8 cellular contexts compared by ENCODE assay signal in the genomic region with DNA sequence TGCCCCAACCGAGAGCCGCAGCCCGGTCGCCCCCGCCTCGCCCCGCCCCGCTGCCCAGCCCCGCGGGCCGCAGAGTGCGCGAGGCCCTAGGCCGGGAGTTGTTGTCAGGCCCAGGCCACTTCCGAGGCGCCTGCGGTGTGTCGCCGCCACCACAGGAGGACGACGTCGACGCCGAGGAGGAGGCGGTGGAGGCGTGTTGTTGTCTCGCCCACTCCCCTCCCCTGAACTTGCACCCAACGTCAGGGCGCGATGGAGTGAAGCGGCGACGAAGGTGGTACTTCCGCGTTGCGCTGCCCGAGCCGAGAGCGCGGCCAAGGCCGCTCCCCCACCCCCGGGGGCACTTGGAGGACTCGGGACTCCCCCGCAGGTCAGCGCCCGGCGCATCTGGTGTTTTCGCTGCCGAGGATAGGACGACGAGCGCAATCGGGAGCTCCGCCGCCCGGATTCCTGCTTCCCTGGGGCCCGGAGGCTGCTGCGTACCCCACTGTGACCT. TPM values are rescaled to one million over a fixed set of nuclear protein-coding genes. Genes with fewer than 3 reads are reported as not detected.
A peak's percentile ranks its signal among the peaks of the same experiment; 100 is the strongest.
DNase-seq lines count a peak whose midpoint lies in the region; ATAC-seq and TF ChIP-seq lines count a peak whose summit lies in the region.

A gene (plus strand): TSS at position 277 of the 493 bp plus-strand sequence. CDS start 386 bp downstream, outside the sequence.

- H3K27ac Mint-ChIP-seq in activated CD4-positive, alpha-beta T cell treated with anti-CD3 and anti-CD28 coated beads for 36 hours: peak within 1 kb of the TSS; percentile 98

- CTCF ChIA-PET in AG04449 (lab: Yijun Ruan, JAX): interaction anchor here (1.0 to 4.2 kb wide), 2 partner anchors 100 to 102 kb away, joined by 4 to 21 read pairs; no protein-coding TSS in a partner anchor
- CTCF ChIA-PET in activated CD4-positive, alpha-beta T cell treated with anti-CD3 and anti-CD28 coated beads for 36 hours (lab: Charles Lee): interaction anchor here (0.6 kb wide), 1 partner anchor 11 kb away, joined by 3 read pairs; no protein-coding TSS in a partner anchor

- peak within 1 kb of the TSS; percentile 93 for H3K4me3 Mint-ChIP-seq in activated CD4-positive, alpha-beta T cell treated with anti-CD3 and anti-CD28 coated beads for 36 hours

- peaks cover 18% of the 10 kb centered on the region for H3K36me3 Mint-ChIP-seq in activated CD4-positive, alpha-beta T cell treated with anti-CD3 and anti-CD28 coated beads for 36 hours (ENCODE audit: low read depth)

- H3K4me1 Mint-ChIP-seq in activated CD4-positive, alpha-beta T cell treated with anti-CD3 and anti-CD28 coated beads for 36 hours: peaks cover 32% of the 10 kb centered on the region

- TF ChIP-seq CTCF in AG04449 (IDR thresholded peaks at IDR 0.05; ENCODE audit: insufficient read depth, low read length, missing control alignments) (no peak), choroid plexus epithelial cell (conservative IDR thresholded peaks at IDR 0.05; ENCODE audit: low read depth, low read length) (no peak)

- H3K27me3 Mint-ChIP-seq in activated CD4-positive, alpha-beta T cell treated with anti-CD3 and anti-CD28 coated beads for 36 hours: no peaks in the 10 kb centered on the region

- no peaks in the 10 kb centered on the region for H3K9me3 Mint-ChIP-seq in activated CD4-positive, alpha-beta T cell treated with anti-CD3 and anti-CD28 coated beads for 36 hours (ENCODE audit: low read depth)

- intact Hi-C loops in activated CD4-positive, alpha-beta T cell treated with anti-CD3 and anti-CD28 coated beads for 36 hours (cut with DNase I, micrococcal nuclease): loop anchor here (1.0 to 10.0 kb wide), 12 partner anchors 37 to 1932 kb away; a partner anchor contains a TSS

- H3K4me3 ChIP-seq in AG04449 (ENCODE audit: low read depth, low read length) (peak within 1 kb of the TSS; percentile 92), choroid plexus epithelial cell (ENCODE audit: low read depth, low read length) (peak within 1 kb of the TSS; percentile 95)

- peak; percentile 30 for ATAC-seq in GM18861 (IDR thresholded peaks at IDR 0.05; ENCODE audit: unreplicated experiment)
- ATAC-seq in HG03095 (IDR thresholded peaks at IDR 0.05; ENCODE audit: unreplicated experiment): peak; percentile 33
- peak; percentile 40 for ATAC-seq in activated CD4-positive, alpha-beta T cell treated with anti-CD3 and anti-CD28 coated beads for 36 hours

- DNase-seq in AG04449 (ENCODE audit: low read depth, low spot score) (no peak), NCI-H2227 treated with DMSO at 0.1 percent for 48 hours (lab: John Stamatoyannopoulos, UW) (peak; percentile 52), choroid plexus epithelial cell (ENCODE audit: low read depth) (peak; percentile 67), left kidney (ENCODE audit: low read depth, low spot score) (peak; percentile 95)
- peak; percentile 92 for DNase-seq in activated CD4-positive, alpha-beta T cell treated with anti-CD3 and anti-CD28 coated beads for 36 hours
- peak; percentile 81 to 82 for DNase-seq in stimulated activated CD4-positive, alpha-beta T cell treated with anti-CD3 and anti-CD28 coated beads, Interleukin-2, amount 100 ng/mL, for 24 hours

- POLR2A ChIA-PET in AG04449 (lab: Yijun Ruan, JAX): no interaction called here
- POLR2A ChIA-PET in activated CD4-positive, alpha-beta T cell treated with anti-CD3 and anti-CD28 coated beads for 36 hours (lab: Charles Lee): interaction anchor here (0.6 to 0.9 kb wide), 2 partner anchors 19 to 231 kb away, joined by 3 read pairs; no protein-coding TSS in a partner anchor

RNA-seq across cellular contexts. Expression of the gene that starts here (rescaled TPM):
- 10 to 100 TPM; 34.8 to 47.6 TPM for total RNA-seq in activated CD4-positive, alpha-beta T cell treated with anti-CD3 and anti-CD28 coated beads for 36 hours
